In genomic region chr21:39932335-39932734, GRCh38 we compare ENCODE assay signal across 23 cellular contexts.
"Had no signal": no experiment of that assay in that cellular context is flagged by ENCODE, and none has a peak within 500 bp of the region (broad histone marks: within the 10 kb centered on the region; RNA-seq: fewer than 3 reads in every experiment).

No MANE protein-coding gene starts in this region.

- H3K27me3 ChIP-seq: colonic mucosa, esophagus muscularis mucosa, esophagus squamous epithelium, foreskin keratinocyte, gastrocnemius medialis, gastroesophageal sphincter, heart left ventricle, heart right ventricle had no signal

- H3K36me3 ChIP-seq: colonic mucosa, esophagus squamous epithelium, gastrocnemius medialis, heart right ventricle had no signal

- H3K4me1 ChIP-seq: colonic mucosa, esophagus squamous epithelium, foreskin keratinocyte, gastrocnemius medialis, gastroesophageal sphincter, heart left ventricle, heart right ventricle had no signal

- DNase-seq: colonic mucosa; cortex of kidney; dermis blood vessel endothelial cell; dorsolateral prefrontal cortex; effector CD4-positive, alpha-beta T cell; effector CD8-positive, alpha-beta T cell; effector memory CD4-positive, alpha-beta T cell; effector memory CD8-positive, alpha-beta T cell; endodermal cell; erythroblast; esophagus squamous epithelium; foreskin fibroblast; foreskin keratinocyte; foreskin melanocyte; gastrocnemius medialis; glutamatergic neuron; heart left ventricle; heart right ventricle had no signal

- H3K27ac ChIP-seq: colonic mucosa, coronary artery, dorsolateral prefrontal cortex, epithelial cell of prostate, esophagus muscularis mucosa, esophagus squamous epithelium, foreskin keratinocyte, gastrocnemius medialis, gastroesophageal sphincter, heart left ventricle, heart right ventricle had no signal

- ATAC-seq: effector memory CD8-positive, alpha-beta T cell; esophagus mucosa; foreskin keratinocyte; gastrocnemius medialis; gastroesophageal sphincter; heart left ventricle; heart right ventricle had no signal

- H3K4me3 ChIP-seq: colonic mucosa, coronary artery, dorsolateral prefrontal cortex, esophagus muscularis mucosa, esophagus squamous epithelium, gastrocnemius medialis, gastroesophageal sphincter, heart left ventricle, heart right ventricle had no signal

- H3K9me3 ChIP-seq: colonic mucosa, esophagus muscularis mucosa, esophagus squamous epithelium, gastrocnemius medialis, gastroesophageal sphincter, heart left ventricle had no signal
